Comparison of ENCODE assay signal across 11 cellular contexts in the genomic region with DNA sequence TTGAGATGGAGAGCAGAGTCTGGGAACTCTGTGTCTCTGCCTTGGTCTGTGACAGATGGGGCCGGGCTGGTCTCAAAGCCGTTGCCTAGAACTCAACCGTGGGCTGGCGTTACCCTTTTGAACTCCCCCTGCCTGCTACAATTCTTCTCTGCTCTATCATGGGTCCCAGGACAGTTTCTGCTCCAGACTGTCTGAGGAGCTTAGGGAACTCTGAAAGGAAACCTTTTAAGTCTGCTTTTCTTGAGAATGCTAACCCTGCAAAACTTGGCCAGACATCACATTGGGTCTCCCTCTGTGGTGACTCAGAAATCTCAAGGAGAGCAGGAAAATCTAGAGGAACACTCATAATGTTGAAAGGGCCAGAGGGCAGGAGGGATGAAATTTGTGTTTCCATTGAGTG.
DNase-seq lines count a peak whose midpoint lies in the region; ATAC-seq and TF ChIP-seq lines count a peak whose summit lies in the region.
"Had no signal": no experiment of that assay in that cellular context is flagged by ENCODE, and none has a peak within 500 bp of the region (broad histone marks: within the 10 kb centered on the region; RNA-seq: fewer than 3 reads in every experiment).

No MANE protein-coding gene starts in this region.

- H3K27ac ChIP-seq in foreskin keratinocyte = no peak overlapping the region
- H3K27ac ChIP-seq in effector memory CD4-positive, alpha-beta T cell (ENCODE audit: insufficient read depth, low read length, poor library complexity, severe bottlenecking) = no peak overlapping the region
- H3K27ac ChIP-seq: BLaER1 treated with 17β-estradiol and CSF1 and Interleukin-3, amounts not matched to agents 10 nM and 100 nM had no signal

- H3K4me1 ChIP-seq in foreskin keratinocyte = no peaks in the 10 kb centered on the region
- no peaks in the 10 kb centered on the region for H3K4me1 ChIP-seq in effector memory CD4-positive, alpha-beta T cell (ENCODE audit: control insufficient read depth, insufficient read depth, low read length, poor library complexity, severe bottlenecking)

- H3K9me3 ChIP-seq in effector memory CD4-positive, alpha-beta T cell (ENCODE audit: control insufficient read depth, low read length) = no peaks in the 10 kb centered on the region
- H3K9me3 ChIP-seq: BLaER1 treated with 17β-estradiol and CSF1 and Interleukin-3, amounts not matched to agents 10 nM and 100 nM had no signal

- ATAC-seq in foreskin keratinocyte = peak; percentile 62

- H3K27me3 ChIP-seq in foreskin keratinocyte = no peaks in the 10 kb centered on the region
- no peaks in the 10 kb centered on the region for H3K27me3 ChIP-seq in effector memory CD4-positive, alpha-beta T cell (replicated peaks; ENCODE audit: control insufficient read depth, insufficient read depth, low read length, poor library complexity, severe bottlenecking)
- H3K27me3 ChIP-seq: BLaER1 treated with 17β-estradiol and CSF1 and Interleukin-3, amounts not matched to agents 10 nM and 100 nM had no signal

- no peaks in the 10 kb centered on the region for H3K36me3 ChIP-seq in effector memory CD4-positive, alpha-beta T cell (ENCODE audit: control insufficient read depth, insufficient read depth, low read length)
- H3K36me3 ChIP-seq: BLaER1 treated with 17β-estradiol and CSF1 and Interleukin-3, amounts not matched to agents 10 nM and 100 nM had no signal

- peak; percentile 21 for DNase-seq in ELF-1 (ENCODE audit: low read depth, low spot score)
- peak; percentile 83 for DNase-seq in astrocyte of the hippocampus (ENCODE audit: low read depth, low spot score)
- DNase-seq in foreskin keratinocyte = no peak
- peak; percentile 71 for DNase-seq in renal cortical epithelial cell (ENCODE audit: low read depth)
- no peak for DNase-seq in NCI-H446 (lab: John Stamatoyannopoulos, UW)
- DNase-seq in effector memory CD4-positive, alpha-beta T cell = no peak
- DNase-seq in stimulated activated naive CD4-positive, alpha-beta T cell treated with Interleukin-2 at 50 U/mL for 16 hours (lab: John Stamatoyannopoulos, UW) = no peak
- DNase-seq in hypothalamus (lab: John Stamatoyannopoulos, UW) = no peak
- DNase-seq: NCI-H510A treated with DMSO at 0.1 percent for 48 hours had no signal

- no peak for TF ChIP-seq CTCF in foreskin keratinocyte (conservative IDR thresholded peaks at IDR 0.05)

- H3K4me3 ChIP-seq in effector memory CD4-positive, alpha-beta T cell (ENCODE audit: insufficient read depth, low read depth, low read length, poor library complexity, severe bottlenecking) = no peak overlapping the region
- H3K4me3 ChIP-seq: BLaER1 treated with 17β-estradiol and CSF1 and Interleukin-3, amounts not matched to agents 10 nM and 100 nM; skin epidermis had no signal

Comparison
In these comparisons a context has a peak if more than half of its experiments do, and no peak if none do; other contexts are left out.
1. DNase-seq: peak in ELF-1 (single experiment), astrocyte of the hippocampus (single experiment) and renal cortical epithelial cell (single experiment); none in foreskin keratinocyte (0 of 2), NCI-H446 (0 of 2), effector memory CD4-positive, alpha-beta T cell (0 of 3), stimulated activated naive CD4-positive, alpha-beta T cell treated with Interleukin-2 at 50 U/mL for 16 hours (single experiment) and hypothalamus (0 of 51).